ENCODE assay signal across 9 cellular contexts in genomic region chr2:1140389-1141003, GRCh38.
DNase-seq lines count a peak whose midpoint lies in the region; ATAC-seq, FAIRE-seq and TF ChIP-seq lines count a peak whose summit lies in the region.
"Had no signal": no experiment of that assay in that cellular context is flagged by ENCODE, and none has a peak within 500 bp of the region (broad histone marks: within the 10 kb centered on the region; RNA-seq: fewer than 3 reads in every experiment).

No MANE protein-coding gene starts in this region.

- peaks cover 5% of the 10 kb centered on the region for H3K27me3 Mint-ChIP-seq in glutamatergic neuron (ENCODE audit: unreplicated experiment)

- no peaks in the 10 kb centered on the region for H3K27me3 ChIP-seq in small intestine (ENCODE audit: control insufficient read depth in 2 of 2, insufficient read depth in 2 of 2, low read length in 2 of 2)

- peaks cover 7% of the 10 kb centered on the region for H3K4me1 Mint-ChIP-seq in glutamatergic neuron (ENCODE audit: low read depth, unreplicated experiment)

- H3K9me3 ChIP-seq in small intestine (ENCODE audit: control insufficient read depth, low read depth) = no peaks in the 10 kb centered on the region

- ATAC-seq in HG03108 (IDR thresholded peaks at IDR 0.05; ENCODE audit: unreplicated experiment) = no peak

- peak; percentile 8 for FAIRE-seq in GM19239 (lab: Jason Lieb, UNC)
- no peak for FAIRE-seq in small intestine (lab: Jason Lieb, UNC)

- TF ChIP-seq CTCF in glutamatergic neuron (IDR thresholded peaks at IDR 0.05; ENCODE audit: partially characterized antibody, unreplicated experiment) = peak; percentile 99

- no peak overlapping the region for H3K27ac Mint-ChIP-seq in glutamatergic neuron (ENCODE audit: unreplicated experiment)

- no peak overlapping the region for H3K4me3 ChIP-seq in small intestine (ENCODE audit: low read depth in 1 of 2, low read length in 2 of 2)

- no peak overlapping the region for H3K27ac ChIP-seq in small intestine (ENCODE audit: low read depth in 1 of 2, low read length in 1 of 2)
- H3K27ac ChIP-seq: epithelial cell of prostate had no signal

- no peaks in the 10 kb centered on the region for H3K4me1 ChIP-seq in small intestine (ENCODE audit: control insufficient read depth in 2 of 2, insufficient read depth in 1 of 2, low read depth in 1 of 2, low read length in 1 of 2)

- WGBS in small intestine, 3 donors = 28 to 39% (median 38%) methylated on average over 17 of the region's 17 CpGs

- H3K36me3 ChIP-seq in small intestine (ENCODE audit: control insufficient read depth in 2 of 2, insufficient read depth in 2 of 2, low read length in 2 of 2) = no peaks in the 10 kb centered on the region

- no peak overlapping the region for H3K4me3 Mint-ChIP-seq in glutamatergic neuron (ENCODE audit: unreplicated experiment)

- DNase-seq in AG08395 (ENCODE audit: low spot score) (peak; percentile 13), GM19239 (ENCODE audit: insufficient read length, low spot score) (peak; percentile 14), Kasumi-1 (lab: John Stamatoyannopoulos, UW) (peak; percentile 3 to 10), glutamatergic neuron (peak; percentile 76), small intestine (no peak)
- peak; percentile 63 for DNase-seq in activated T-cell treated with anti-CD3 and anti-CD28 coated beads, Interleukin-2, amount 50 U/mL, for 1 hour
- DNase-seq in stimulated activated CD4-positive, alpha-beta T cell treated with anti-CD3 and anti-CD28 coated beads, Interleukin-12 subunit alpha, Interleukin-12 subunit beta, amount 100 ng/mL, for 4 hours = peak; percentile 40

- peaks cover 5% of the 10 kb centered on the region for H3K36me3 Mint-ChIP-seq in glutamatergic neuron (ENCODE audit: unreplicated experiment)

- H3K9me3 Mint-ChIP-seq in glutamatergic neuron (ENCODE audit: unreplicated experiment) = peaks cover 2% of the 10 kb centered on the region
